ENCODE assay signal across 28 cellular contexts in genomic region chrX:20019672-20020365, GRCh38.
"Had no signal": no experiment of that assay in that cellular context is flagged by ENCODE, and none has a peak within 500 bp of the region (broad histone marks: within the 10 kb centered on the region; RNA-seq: fewer than 3 reads in every experiment).

No MANE protein-coding gene starts in this region.

- DNase-seq: activated B cell treated with CpG ODN at 0.5 μM for 24 hours; activated CD4-positive, alpha-beta T cell treated with anti-CD3 and anti-CD28 coated beads, Interleukin-2, amount 50 U/mL, for 1 hour; activated CD8-positive, alpha-beta T cell treated with anti-CD3 and anti-CD28 coated beads for 36 hours; activated gamma-delta T cell treated with Interleukin-2 at 50 U/mL for 16 hours; activated naive CD4-positive, alpha-beta T cell treated with anti-CD3 and anti-CD28 coated beads, Interleukin-2, amount 50 U/mL, for 16 hours; activated T-cell treated with anti-CD3 and anti-CD28 coated beads, Interleukin-2, amount 50 U/mL, for 4 hours; amniotic stem cell; endodermal cell; foreskin keratinocyte; kidney glomerular epithelial cell; mucosa of descending colon; naive B cell; occipital lobe; psoas muscle; spleen; stimulated activated naive CD4-positive, alpha-beta T cell treated with Interleukin-2 at 50 U/mL for 16 hours; SW 1271; T-helper 2 cell had no signal

- H3K36me3 ChIP-seq: esophagus muscularis mucosa, neural progenitor cell, spleen, tibial nerve had no signal

- H3K27ac Mint-ChIP-seq: activated B cell treated with CpG ODN at 0.5 μM for 24 hours; activated CD8-positive, alpha-beta T cell treated with anti-CD3 and anti-CD28 coated beads for 36 hours; activated T-helper 17 cell treated with anti-CD3 and anti-CD28 coated beads, Interleukin-2, amount 50 U/mL, for 72 hours; dendritic cell treated with granulocyte-macrophage colony-stimulating factor and Interleukin-4, amounts not matched to agents 40 ng/mL and 50 ng/mL, for 4 days; endodermal cell; neural progenitor cell had no signal

- H3K36me3 Mint-ChIP-seq: neural progenitor cell had no signal

- H3K4me1 ChIP-seq: esophagus muscularis mucosa, foreskin keratinocyte, neural progenitor cell, parathyroid adenoma, psoas muscle, spleen, tibial nerve had no signal

- H3K27me3 ChIP-seq: esophagus muscularis mucosa, foreskin keratinocyte, neural progenitor cell, spleen, tibial nerve had no signal

- H3K27me3 Mint-ChIP-seq: activated B cell treated with CpG ODN at 0.5 μM for 24 hours; activated CD8-positive, alpha-beta T cell treated with anti-CD3 and anti-CD28 coated beads for 36 hours; dendritic cell treated with granulocyte-macrophage colony-stimulating factor and Interleukin-4, amounts not matched to agents 40 ng/mL and 50 ng/mL, for 4 days had no signal

- ATAC-seq: activated CD8-positive, alpha-beta T cell treated with anti-CD3 and anti-CD28 coated beads for 36 hours; activated T-cell treated with anti-CD3 and anti-CD28 coated beads, Interleukin-2, amount 50 U/mL, for 4 hours; activated T-helper 17 cell treated with anti-CD3 and anti-CD28 coated beads, Interleukin-2, amount 50 U/mL, for 72 hours; foreskin keratinocyte; left lobe of liver; mucosa of descending colon; psoas muscle; right cardiac atrium had no signal

- H3K4me1 Mint-ChIP-seq: activated T-helper 17 cell treated with anti-CD3 and anti-CD28 coated beads, Interleukin-2, amount 50 U/mL, for 72 hours; central memory CD8-positive, alpha-beta T cell; endodermal cell; neural progenitor cell had no signal

- H3K4me3 ChIP-seq: esophagus muscularis mucosa, lung, mucosa of descending colon, neural progenitor cell, psoas muscle, spleen, tibial nerve had no signal

- H3K27ac ChIP-seq: esophagus muscularis mucosa, foreskin keratinocyte, neural progenitor cell, parathyroid adenoma, psoas muscle, spleen, tibial nerve had no signal

- H3K4me3 Mint-ChIP-seq: activated B cell treated with CpG ODN at 0.5 μM for 24 hours; activated CD8-positive, alpha-beta T cell treated with anti-CD3 and anti-CD28 coated beads for 36 hours; activated T-cell treated with anti-CD3 and anti-CD28 coated beads, Interleukin-2, amount 50 U/mL, for 4 hours; activated T-helper 17 cell treated with anti-CD3 and anti-CD28 coated beads, Interleukin-2, amount 50 U/mL, for 72 hours; central memory CD8-positive, alpha-beta T cell; dendritic cell treated with granulocyte-macrophage colony-stimulating factor and Interleukin-4, amounts not matched to agents 40 ng/mL and 50 ng/mL, for 4 days; endodermal cell; neural progenitor cell had no signal

- H3K9me3 ChIP-seq: mucosa of descending colon had no signal
